Comparison of ENCODE assay signal across 8 cellular contexts in the genomic region with DNA sequence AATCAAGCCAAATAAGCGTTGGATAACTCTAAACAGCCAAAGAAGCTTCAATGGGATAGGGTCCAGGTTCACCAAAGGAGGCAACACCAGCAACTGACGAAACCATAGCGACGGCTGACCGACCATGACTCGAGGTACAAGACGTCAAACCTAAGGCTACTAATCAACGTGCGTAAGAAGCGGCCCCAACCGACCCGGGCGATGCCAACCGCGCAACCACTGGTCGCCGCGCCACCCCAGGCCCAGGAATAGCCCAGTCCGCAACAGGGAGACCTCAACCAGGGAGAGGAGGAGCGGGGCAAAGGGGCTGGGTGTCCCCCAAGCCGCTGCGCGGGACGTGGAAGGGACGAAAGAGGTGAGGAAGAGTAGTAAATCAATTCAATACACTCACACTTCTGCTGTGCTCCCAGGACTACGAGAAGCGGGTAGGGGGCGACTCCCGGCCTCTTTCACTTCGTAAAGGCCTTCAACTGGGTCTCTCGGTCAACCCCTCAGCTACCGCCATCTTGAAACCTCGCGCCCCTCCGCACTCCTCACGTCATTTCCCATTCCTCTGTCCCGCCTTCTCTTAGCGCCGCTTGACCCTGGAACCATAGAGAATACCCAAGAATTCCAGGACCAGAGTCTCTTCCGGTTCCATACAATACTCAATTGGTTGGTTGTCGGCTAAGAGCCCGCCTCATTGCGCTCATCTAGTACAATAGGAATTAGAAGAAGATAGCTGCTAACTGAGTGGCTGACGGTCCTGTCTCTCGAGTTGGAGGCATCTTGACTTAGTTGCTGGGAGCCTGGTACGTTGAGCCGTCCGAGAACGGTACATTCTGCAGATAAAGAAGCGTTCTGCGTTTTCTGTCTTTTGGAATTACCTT. TPM values are rescaled to one million over a fixed set of nuclear protein-coding genes. Genes with fewer than 3 reads are reported as not detected.
DNase-seq lines count a peak whose midpoint lies in the region; ATAC-seq lines count a peak whose summit lies in the region.

A gene with protein sequence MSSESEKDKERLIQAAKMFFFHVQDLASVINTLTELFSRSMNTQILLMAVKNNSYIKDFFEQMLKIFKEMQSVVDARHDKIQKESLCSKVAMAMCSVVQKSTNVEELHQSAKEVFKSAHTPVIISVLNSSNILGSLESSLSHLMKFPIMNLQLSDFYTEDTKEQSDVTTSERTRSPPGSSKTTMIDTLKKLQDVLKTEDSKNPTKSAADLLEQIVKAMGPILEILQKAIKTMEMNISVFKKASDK (plus strand): TSS at position 710 of the 869 bp plus-strand sequence. CDS start 19,266 bp downstream, outside the sequence.
Gene WBP11 (minus strand): TSS at position 518 of the 869 bp plus-strand sequence. CDS start 2,095 bp downstream, outside the sequence.

- H3K4me1 Mint-ChIP-seq in effector memory CD8-positive, alpha-beta T cell (ENCODE audit: low read depth in 2 of 2), result peaks cover 9 to 19% of the 10 kb centered on the region in 2 donors

- H3K36me3 Mint-ChIP-seq in effector memory CD8-positive, alpha-beta T cell (ENCODE audit: insufficient read depth), result peaks cover 20% of the 10 kb centered on the region

- DNase-seq in COR-L47 (lab: John Stamatoyannopoulos, UW), result peak; percentile 91
- peak; percentile 97 for DNase-seq in HS-5 (ENCODE audit: low read depth)
- peak; percentile 50 for DNase-seq in NK-92 (lab: John Stamatoyannopoulos, UW; ENCODE audit: unreplicated experiment)
- peak; percentile 89 for DNase-seq in activated CD8-positive, alpha-beta memory T cell treated with anti-CD3 and anti-CD28 coated beads for 24 hours
- peak; percentile 81 to 84 (median 81) for DNase-seq in effector memory CD8-positive, alpha-beta T cell
- peak; percentile 98 to 100 for DNase-seq in lung microvascular endothelial cell (ENCODE audit: low read depth in 2 of 2)
- DNase-seq in stimulated activated CD4-positive, alpha-beta T cell treated with anti-CD3 and anti-CD28 coated beads, TNF-alpha, amount 100 ng/mL, for 4 hours (ENCODE audit: low read depth in 3 of 3), result peak; percentile 65 to 79 (median 76)

- no peak within 1 kb of the TSS for H3K4me3 Mint-ChIP-seq in effector memory CD8-positive, alpha-beta T cell

- peak; percentile 98 for ATAC-seq in GM21360 (IDR thresholded peaks at IDR 0.05; ENCODE audit: unreplicated experiment)
- ATAC-seq in effector memory CD8-positive, alpha-beta T cell (replicated peaks), result peak; percentile 93

- no peak within 1 kb of the TSS for H3K27ac Mint-ChIP-seq in effector memory CD8-positive, alpha-beta T cell

- H3K27me3 Mint-ChIP-seq in effector memory CD8-positive, alpha-beta T cell, result no peaks in the 10 kb centered on the region

- H3K9me3 Mint-ChIP-seq in effector memory CD8-positive, alpha-beta T cell, result no peaks in the 10 kb centered on the region

RNA-seq across cellular contexts. Expression of the first gene that starts in this region (rescaled TPM):
- 0.65 and 1.2 TPM in 2 replicates for total RNA-seq in lung microvascular endothelial cell

RNA-seq across cellular contexts. Expression of gene WBP11, which starts in this region (rescaled TPM):
- total RNA-seq in lung microvascular endothelial cell, result 11.5 and 15.9 TPM in 2 replicates

Comparison
In these comparisons a context has a peak if more than half of its experiments do, and no peak if none do; other contexts are left out.
1. Peak in every context shown above with its lines: DNase-seq and ATAC-seq.